In the genomic region with DNA sequence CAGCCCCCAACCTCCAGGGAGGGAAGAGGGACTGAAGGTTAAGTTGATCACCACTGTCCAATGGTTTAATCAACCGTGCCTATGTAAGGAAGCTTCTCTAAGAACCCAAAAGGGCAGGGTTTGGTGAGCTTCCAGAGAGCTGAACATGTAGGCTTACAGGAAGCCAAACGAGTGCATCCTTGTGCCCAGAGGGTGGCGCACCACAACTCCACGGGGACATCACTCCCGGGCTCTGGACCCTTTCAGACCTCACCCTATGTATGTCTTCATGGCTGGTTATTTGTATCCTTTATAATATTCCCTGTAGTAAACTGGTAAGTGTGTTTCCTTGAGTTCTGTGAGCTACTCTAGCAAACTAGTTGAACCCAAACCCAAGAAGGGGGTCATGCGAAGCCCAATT, we compare ENCODE assay signal across 11 cellular contexts. TPM values are rescaled to one million over a fixed set of nuclear protein-coding genes. Genes with fewer than 3 reads are reported as not detected.
DNase-seq lines count a peak whose midpoint lies in the region; ATAC-seq and TF ChIP-seq lines count a peak whose summit lies in the region.
"Had no signal": no experiment of that assay in that cellular context is flagged by ENCODE, and none has a peak within 500 bp of the region (broad histone marks: within the 10 kb centered on the region; RNA-seq: fewer than 3 reads in every experiment).

No MANE protein-coding gene starts in this region.

- no peaks in the 10 kb centered on the region for H3K27me3 Mint-ChIP-seq in activated CD4-positive, alpha-beta T cell treated with anti-CD3 and anti-CD28 coated beads for 36 hours
- no peaks in the 10 kb centered on the region for H3K27me3 Mint-ChIP-seq in activated CD4-positive, alpha-beta T cell treated with anti-CD3 and anti-CD28 coated beads, Interleukin-2, amount 10 ng/mL, durations not matched to agents 7 days and 5 days
- H3K27me3 Mint-ChIP-seq: B cell had no signal

- POLR2A ChIA-PET in activated CD4-positive, alpha-beta T cell treated with anti-CD3 and anti-CD28 coated beads for 36 hours (lab: Charles Lee), result no interaction called here
- POLR2A ChIA-PET in activated CD4-positive, alpha-beta T cell treated with anti-CD3 and anti-CD28 coated beads, Interleukin-2, amount 10 ng/mL, durations not matched to agents 7 days and 5 days (lab: Charles Lee), result no interaction called here

- CTCF ChIA-PET in activated CD4-positive, alpha-beta T cell treated with anti-CD3 and anti-CD28 coated beads for 36 hours (lab: Charles Lee), result interaction anchor here (0.7 to 5.6 kb wide), 19 partner anchors 10 to 1967 kb away, joined by 3 to 30 read pairs (median 5); partner anchors contain the start of genes FBXL15 and NFKB2
- CTCF ChIA-PET in activated CD4-positive, alpha-beta T cell treated with anti-CD3 and anti-CD28 coated beads, Interleukin-2, amount 10 ng/mL, durations not matched to agents 7 days and 5 days (lab: Charles Lee), result interaction anchor here (0.6 to 3.9 kb wide), 11 partner anchors 8 to 199 kb away, joined by 3 to 42 read pairs (median 4); partner anchors contain the start of gene NFKB2

- peak; percentile 64 for ATAC-seq in activated CD4-positive, alpha-beta T cell treated with anti-CD3 and anti-CD28 coated beads for 36 hours
- no peak for ATAC-seq in GM18505 (IDR thresholded peaks at IDR 0.05; ENCODE audit: unreplicated experiment)

- H3K27ac Mint-ChIP-seq in activated CD4-positive, alpha-beta T cell treated with anti-CD3 and anti-CD28 coated beads for 36 hours, result no peak overlapping the region
- H3K27ac Mint-ChIP-seq in activated CD4-positive, alpha-beta T cell treated with anti-CD3 and anti-CD28 coated beads, Interleukin-2, amount 10 ng/mL, durations not matched to agents 7 days and 5 days, result no peak overlapping the region
- H3K27ac Mint-ChIP-seq: B cell had no signal

- peaks cover 25% of the 10 kb centered on the region for H3K36me3 Mint-ChIP-seq in activated CD4-positive, alpha-beta T cell treated with anti-CD3 and anti-CD28 coated beads for 36 hours (ENCODE audit: low read depth)
- H3K36me3 Mint-ChIP-seq in activated CD4-positive, alpha-beta T cell treated with anti-CD3 and anti-CD28 coated beads, Interleukin-2, amount 10 ng/mL, durations not matched to agents 7 days and 5 days (ENCODE audit: low read depth), result peaks cover 18% of the 10 kb centered on the region

- H3K9me3 Mint-ChIP-seq in activated CD4-positive, alpha-beta T cell treated with anti-CD3 and anti-CD28 coated beads for 36 hours (ENCODE audit: low read depth), result no peaks in the 10 kb centered on the region
- H3K9me3 Mint-ChIP-seq in activated CD4-positive, alpha-beta T cell treated with anti-CD3 and anti-CD28 coated beads, Interleukin-2, amount 10 ng/mL, durations not matched to agents 7 days and 5 days, result no peaks in the 10 kb centered on the region

- peak; percentile 46 for TF ChIP-seq CTCF in NB4 (IDR thresholded peaks at IDR 0.05; ENCODE audit: low read depth, low read length)
- peak; percentile 23 for TF ChIP-seq CTCF in epithelial cell of proximal tubule (conservative IDR thresholded peaks at IDR 0.05; ENCODE audit: low read depth, low read length)

- intact Hi-C loops in activated CD4-positive, alpha-beta T cell treated with anti-CD3 and anti-CD28 coated beads for 36 hours (cut with DNase I, micrococcal nuclease), result no loop called here

- H3K4me1 Mint-ChIP-seq in activated CD4-positive, alpha-beta T cell treated with anti-CD3 and anti-CD28 coated beads for 36 hours, result peaks cover 2% of the 10 kb centered on the region
- H3K4me1 Mint-ChIP-seq in activated CD4-positive, alpha-beta T cell treated with anti-CD3 and anti-CD28 coated beads, Interleukin-2, amount 10 ng/mL, durations not matched to agents 7 days and 5 days, result no peaks in the 10 kb centered on the region

- DNase-seq in activated CD4-positive, alpha-beta T cell treated with anti-CD3 and anti-CD28 coated beads for 36 hours, result peak; percentile 51
- no peak for DNase-seq in activated CD4-positive, alpha-beta T cell treated with anti-CD3 and anti-CD28 coated beads, Interleukin-2, amount 10 ng/mL, durations not matched to agents 7 days and 5 days
- DNase-seq in NB4 (ENCODE audit: low read depth), result peak; percentile 57
- DNase-seq in epithelial cell of proximal tubule (ENCODE audit: low read depth), result no peak
- peak; percentile 27 for DNase-seq in stimulated activated CD8-positive, alpha-beta memory T cell treated with anti-CD3 and anti-CD28 coated beads, Interleukin-4, amount 100 ng/mL, for 48 hours
- no peak for DNase-seq in activated gamma-delta T cell (lab: John Stamatoyannopoulos, UW)
- DNase-seq in NCI-H1048 (lab: John Stamatoyannopoulos, UW), result no peak
- DNase-seq: pancreas had no signal

- no peak overlapping the region for H3K4me3 Mint-ChIP-seq in activated CD4-positive, alpha-beta T cell treated with anti-CD3 and anti-CD28 coated beads for 36 hours
- H3K4me3 Mint-ChIP-seq in activated CD4-positive, alpha-beta T cell treated with anti-CD3 and anti-CD28 coated beads, Interleukin-2, amount 10 ng/mL, durations not matched to agents 7 days and 5 days, result no peak overlapping the region
- H3K4me3 Mint-ChIP-seq: B cell had no signal

- TF ChIP-seq POLR2A in NB4 (IDR thresholded peaks at IDR 0.05; ENCODE audit: extremely low read depth, insufficient read length) (no peak), GM18505 (IDR thresholded peaks at IDR 0.05; ENCODE audit: borderline replicate concordance, extremely low read depth, insufficient read depth, insufficient read length) (no peak)

- H3K4me3 ChIP-seq in NB4 (ENCODE audit: low read depth, low read length), result no peak overlapping the region
- no peak overlapping the region for H3K4me3 ChIP-seq in epithelial cell of proximal tubule (ENCODE audit: low read depth, low read length)
- H3K4me3 ChIP-seq: pancreas had no signal

RNA-seq across cellular contexts. Expression of gene NFKB2, which starts 11.5 kb away (rescaled TPM):
- 100 to 1,000 TPM; 228 to 238 TPM for total RNA-seq in activated CD4-positive, alpha-beta T cell treated with anti-CD3 and anti-CD28 coated beads for 36 hours
- 10 to 100 TPM; 74.8 to 81.8 TPM for total RNA-seq in activated CD4-positive, alpha-beta T cell treated with anti-CD3 and anti-CD28 coated beads, Interleukin-2, amount 10 ng/mL, durations not matched to agents 7 days and 5 days
- 73.9 and 84.9 TPM in 2 replicates for total RNA-seq in epithelial cell of proximal tubule

RNA-seq across cellular contexts. Expression of gene PSD, which starts 34.5 kb away (rescaled TPM):
- 10 to 100 TPM in 1 of 2 experiments, 1 to 10 TPM in 1; 9.1 to 11.2 TPM for total RNA-seq in activated CD4-positive, alpha-beta T cell treated with anti-CD3 and anti-CD28 coated beads for 36 hours
- total RNA-seq in activated CD4-positive, alpha-beta T cell treated with anti-CD3 and anti-CD28 coated beads, Interleukin-2, amount 10 ng/mL, durations not matched to agents 7 days and 5 days, result 1 to 10 TPM; 1.4 to 1.6 TPM
- 0.43 and 0.52 TPM in 2 replicates for total RNA-seq in epithelial cell of proximal tubule
- total RNA-seq: HT1080 had no signal

RNA-seq across cellular contexts. Expression of gene FBXL15, which starts 36.6 kb away (rescaled TPM):
- 10 to 100 TPM in 1 of 2 experiments, 1 to 10 TPM in 1; 5.4 to 11.9 TPM for total RNA-seq in activated CD4-positive, alpha-beta T cell treated with anti-CD3 and anti-CD28 coated beads for 36 hours
- 10 to 100 TPM in 1 of 2 experiments, 1 to 10 TPM in 1; 8.7 to 11.2 TPM for total RNA-seq in activated CD4-positive, alpha-beta T cell treated with anti-CD3 and anti-CD28 coated beads, Interleukin-2, amount 10 ng/mL, durations not matched to agents 7 days and 5 days
- total RNA-seq in epithelial cell of proximal tubule, result 23.8 and 34.6 TPM in 2 replicates

RNA-seq across cellular contexts. Expression of gene CUEDC2, which starts 48.3 kb away (rescaled TPM):
- total RNA-seq in activated CD4-positive, alpha-beta T cell treated with anti-CD3 and anti-CD28 coated beads for 36 hours, result 10 to 100 TPM; 60.8 to 72.7 TPM
- 10 to 100 TPM; 63.6 to 68.9 TPM for total RNA-seq in activated CD4-positive, alpha-beta T cell treated with anti-CD3 and anti-CD28 coated beads, Interleukin-2, amount 10 ng/mL, durations not matched to agents 7 days and 5 days
- total RNA-seq in epithelial cell of proximal tubule, result 77.8 and 98.5 TPM in 2 replicates

Comparison
In these comparisons a context has a peak if more than half of its experiments do, and no peak if none do; other contexts are left out.
1. DNase-seq: peak in activated CD4-positive, alpha-beta T cell treated with anti-CD3 and anti-CD28 coated beads for 36 hours (single experiment), NB4 (single experiment) and stimulated activated CD8-positive, alpha-beta memory T cell treated with anti-CD3 and anti-CD28 coated beads, Interleukin-4, amount 100 ng/mL, for 48 hours (single experiment); none in activated CD4-positive, alpha-beta T cell treated with anti-CD3 and anti-CD28 coated beads, Interleukin-2, amount 10 ng/mL, durations not matched to agents 7 days and 5 days (single experiment), epithelial cell of proximal tubule (single experiment), activated gamma-delta T cell (single experiment) and NCI-H1048 (single experiment).